ENCODE assay signal across 14 cellular contexts in the genomic region with DNA sequence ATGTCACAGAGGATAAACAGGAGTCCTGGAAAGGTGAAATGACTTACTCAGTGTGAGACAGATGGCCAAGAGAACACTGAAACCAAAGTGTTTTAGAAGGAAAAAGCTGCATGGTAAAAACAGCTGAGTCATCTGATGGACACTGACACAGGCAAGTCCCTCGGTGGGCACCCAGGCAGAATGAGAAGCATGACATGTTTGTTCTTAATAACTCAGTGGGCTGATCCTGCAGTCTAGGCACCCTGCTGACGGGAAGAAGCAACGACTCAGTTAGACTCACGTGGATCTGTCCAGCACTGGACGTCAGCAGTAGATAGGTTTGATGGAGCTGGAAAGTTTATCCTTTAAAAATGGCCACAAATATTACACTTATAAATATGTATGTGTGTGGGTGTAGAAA.
"Had no signal": no experiment of that assay in that cellular context is flagged by ENCODE, and none has a peak within 500 bp of the region (broad histone marks: within the 10 kb centered on the region; RNA-seq: fewer than 3 reads in every experiment).

No MANE protein-coding gene starts in this region.

- H3K79me2 ChIP-seq: parathyroid adenoma had no signal

- ATAC-seq: activated naive CD4-positive, alpha-beta T cell treated with anti-CD3 and anti-CD28 coated beads, Interleukin-2, amount 50 U/mL, for 72 hours; gastrocnemius medialis; left ventricle myocardium superior; stimulated activated memory B cell treated with anti-CD40 and anti-IgM and Interleukin-4, amounts not matched to agents 10 μg/mL and 1 μg/mL and 100 μg/mL, for 72 hours had no signal

- H3K9ac ChIP-seq: parathyroid adenoma had no signal

- H3K4me1 ChIP-seq: colonic mucosa, gastrocnemius medialis, parathyroid adenoma had no signal

- H3K36me3 ChIP-seq: colonic mucosa, gastrocnemius medialis, tibial nerve had no signal

- H2AFZ ChIP-seq: parathyroid adenoma had no signal

- H3K4me3 ChIP-seq: colonic mucosa, gastrocnemius medialis, tibial nerve had no signal

- DNase-seq: activated CD4-positive, alpha-beta T cell treated with anti-CD3 and anti-CD28 coated beads, Interleukin-2, amount 50 U/mL, for 4 hours; activated CD4-positive, CD25-positive, alpha-beta regulatory T cell treated with anti-CD3 and anti-CD28 coated beads, Interleukin-2, amount 50 U/mL, for 72 hours; activated T-cell treated with anti-CD3 and anti-CD28 coated beads, Interleukin-2, amount 50 U/mL, for 1 hour; amniotic stem cell; colonic mucosa; effector CD4-positive, alpha-beta T cell; gastrocnemius medialis; left ventricle myocardium superior; mesendoderm had no signal

- H3K27me3 ChIP-seq: colonic mucosa, gastrocnemius medialis, tibial nerve had no signal

- H3K9me3 ChIP-seq: colonic mucosa, gastrocnemius medialis, tibial nerve had no signal

- H3K27ac ChIP-seq: colonic mucosa, gastrocnemius medialis, parathyroid adenoma, tibial nerve had no signal

- H3K27me3 Mint-ChIP-seq: stimulated activated memory B cell treated with anti-CD40 and anti-IgM and Interleukin-4, amounts not matched to agents 10 μg/mL and 1 μg/mL and 100 μg/mL, for 72 hours had no signal

- H3K4me3 Mint-ChIP-seq: stimulated activated memory B cell treated with anti-CD40 and anti-IgM and Interleukin-4, amounts not matched to agents 10 μg/mL and 1 μg/mL and 100 μg/mL, for 72 hours; T-helper 2 cell treated with Interferon-gamma antibody and Interleukin-4, amounts not matched to agents 5 μg/mL and 100 μg/mL, for 36 hours had no signal

- H3K27ac Mint-ChIP-seq: activated naive CD4-positive, alpha-beta T cell treated with anti-CD3 and anti-CD28 coated beads, Interleukin-2, amount 50 U/mL, for 72 hours; stimulated activated memory B cell treated with anti-CD40 and anti-IgM and Interleukin-4, amounts not matched to agents 10 μg/mL and 1 μg/mL and 100 μg/mL, for 72 hours; T-helper 2 cell treated with Interferon-gamma antibody and Interleukin-4, amounts not matched to agents 5 μg/mL and 100 μg/mL, for 36 hours had no signal

- H3K4me1 Mint-ChIP-seq: stimulated activated memory B cell treated with anti-CD40 and anti-IgM and Interleukin-4, amounts not matched to agents 10 μg/mL and 1 μg/mL and 100 μg/mL, for 72 hours had no signal

- H3K36me3 Mint-ChIP-seq: stimulated activated memory B cell treated with anti-CD40 and anti-IgM and Interleukin-4, amounts not matched to agents 10 μg/mL and 1 μg/mL and 100 μg/mL, for 72 hours had no signal
